1 cellular context compared by ENCODE assay signal in the genomic region with DNA sequence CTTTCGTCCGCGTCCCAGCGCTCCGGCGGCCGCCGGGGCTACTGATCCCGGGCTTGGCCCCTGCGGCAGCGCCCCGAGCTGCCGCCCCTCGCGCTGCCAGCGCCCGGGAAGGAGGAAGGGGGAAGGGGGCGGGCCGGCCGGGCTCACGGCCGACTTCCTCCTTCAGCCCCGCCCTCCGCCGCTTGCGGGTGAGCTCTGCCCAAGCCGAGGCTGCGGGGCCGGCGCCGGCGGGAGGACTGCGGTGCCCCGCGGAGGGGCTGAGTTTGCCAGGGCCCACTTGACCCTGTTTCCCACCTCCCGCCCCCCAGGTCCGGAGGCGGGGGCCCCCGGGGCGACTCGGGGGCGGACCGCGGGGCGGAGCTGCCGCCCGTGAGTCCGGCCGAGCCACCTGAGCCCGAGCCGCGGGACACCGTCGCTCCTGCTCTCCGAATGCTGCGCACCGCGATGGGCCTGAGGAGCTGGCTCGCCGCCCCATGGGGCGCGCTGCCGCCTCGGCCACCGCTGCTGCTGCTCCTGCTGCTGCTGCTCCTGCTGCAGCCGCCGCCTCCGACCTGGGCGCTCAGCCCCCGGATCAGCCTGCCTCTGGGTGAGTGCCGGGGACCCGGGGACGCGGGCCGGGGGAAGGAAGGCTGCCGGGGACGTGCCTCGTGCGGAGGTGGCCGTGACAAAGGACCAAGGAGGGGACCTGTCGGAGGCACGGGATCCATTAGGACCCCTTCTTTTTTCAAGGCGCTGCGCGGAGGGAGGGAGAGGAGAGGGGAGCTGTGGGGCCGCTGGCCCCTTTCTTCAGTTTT.
A peak's percentile ranks its signal among the peaks of the same experiment; 100 is the strongest.
TF ChIP-seq lines count a peak whose summit lies in the region.

A gene with protein sequence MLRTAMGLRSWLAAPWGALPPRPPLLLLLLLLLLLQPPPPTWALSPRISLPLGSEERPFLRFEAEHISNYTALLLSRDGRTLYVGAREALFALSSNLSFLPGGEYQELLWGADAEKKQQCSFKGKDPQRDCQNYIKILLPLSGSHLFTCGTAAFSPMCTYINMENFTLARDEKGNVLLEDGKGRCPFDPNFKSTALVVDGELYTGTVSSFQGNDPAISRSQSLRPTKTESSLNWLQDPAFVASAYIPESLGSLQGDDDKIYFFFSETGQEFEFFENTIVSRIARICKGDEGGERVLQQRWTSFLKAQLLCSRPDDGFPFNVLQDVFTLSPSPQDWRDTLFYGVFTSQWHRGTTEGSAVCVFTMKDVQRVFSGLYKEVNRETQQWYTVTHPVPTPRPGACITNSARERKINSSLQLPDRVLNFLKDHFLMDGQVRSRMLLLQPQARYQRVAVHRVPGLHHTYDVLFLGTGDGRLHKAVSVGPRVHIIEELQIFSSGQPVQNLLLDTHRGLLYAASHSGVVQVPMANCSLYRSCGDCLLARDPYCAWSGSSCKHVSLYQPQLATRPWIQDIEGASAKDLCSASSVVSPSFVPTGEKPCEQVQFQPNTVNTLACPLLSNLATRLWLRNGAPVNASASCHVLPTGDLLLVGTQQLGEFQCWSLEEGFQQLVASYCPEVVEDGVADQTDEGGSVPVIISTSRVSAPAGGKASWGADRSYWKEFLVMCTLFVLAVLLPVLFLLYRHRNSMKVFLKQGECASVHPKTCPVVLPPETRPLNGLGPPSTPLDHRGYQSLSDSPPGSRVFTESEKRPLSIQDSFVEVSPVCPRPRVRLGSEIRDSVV (plus strand): TSS at position 181 of the 794 bp plus-strand sequence. CDS start 249 bp downstream, at position 430.

TF ChIP-seq in K562, 482 proteins besides CTCF, POLR2A, EP300 and RAD21 (continued from another document):
- TF ChIP-seq RBBP5 (IDR thresholded peaks at IDR 0.05; ENCODE audit: borderline replicate concordance, insufficient read depth, low read length, poor library complexity, severe bottlenecking) (peak; percentile 64), TAL1 (IDR thresholded peaks at IDR 0.05) (no peak), SP1 (CRISPR knock-in tag; IDR thresholded peaks at IDR 0.05) (peak; percentile 37; the same call in 1 of the 2 replicates), ZBTB1 (CRISPR knock-in tag; IDR thresholded peaks at IDR 0.05; ENCODE audit: borderline replicate concordance, low read depth) (peak; percentile 9; the same call in 1 of the 2 replicates), PCBP1 (IDR thresholded peaks at IDR 0.05; ENCODE audit: low read depth, low read length, poor library complexity, severe bottlenecking) (peak; percentile 77), HMG20B (CRISPR knock-in tag; IDR thresholded peaks at IDR 0.05) (no peak), ZFX (CRISPR knock-in tag; IDR thresholded peaks at IDR 0.05) (peak; percentile 65), SMARCC2 (IDR thresholded peaks at IDR 0.05; ENCODE audit: low read depth) (no peak), RBFOX2 (IDR thresholded peaks at IDR 0.05; ENCODE audit: low read depth, low read length) (peak; percentile 69), SIN3A (IDR thresholded peaks at IDR 0.05; ENCODE audit: borderline replicate concordance in 2 of 2, control insufficient read depth in 1 of 2, low read depth in 2 of 2, low read length in 2 of 2) (peak in 1 of 2 experiments; percentile 36; a peak in 1 of 4 replicates), PHF8 (IDR thresholded peaks at IDR 0.05; ENCODE audit: borderline replicate concordance, low read length) (peak; percentile 38; the same call in 1 of the 2 replicates), TEAD4 (IDR thresholded peaks at IDR 0.05; ENCODE audit: low read length) (no peak), TEAD4 (CRISPR knock-in tag; IDR thresholded peaks at IDR 0.05; ENCODE audit: borderline replicate concordance) (no peak), SPI1 (IDR thresholded peaks at IDR 0.05; ENCODE audit: borderline replicate concordance, low read depth, low read length) (peak; percentile 65; the same call in 1 of the 2 replicates)
- TF ChIP-seq, protein P1, sequence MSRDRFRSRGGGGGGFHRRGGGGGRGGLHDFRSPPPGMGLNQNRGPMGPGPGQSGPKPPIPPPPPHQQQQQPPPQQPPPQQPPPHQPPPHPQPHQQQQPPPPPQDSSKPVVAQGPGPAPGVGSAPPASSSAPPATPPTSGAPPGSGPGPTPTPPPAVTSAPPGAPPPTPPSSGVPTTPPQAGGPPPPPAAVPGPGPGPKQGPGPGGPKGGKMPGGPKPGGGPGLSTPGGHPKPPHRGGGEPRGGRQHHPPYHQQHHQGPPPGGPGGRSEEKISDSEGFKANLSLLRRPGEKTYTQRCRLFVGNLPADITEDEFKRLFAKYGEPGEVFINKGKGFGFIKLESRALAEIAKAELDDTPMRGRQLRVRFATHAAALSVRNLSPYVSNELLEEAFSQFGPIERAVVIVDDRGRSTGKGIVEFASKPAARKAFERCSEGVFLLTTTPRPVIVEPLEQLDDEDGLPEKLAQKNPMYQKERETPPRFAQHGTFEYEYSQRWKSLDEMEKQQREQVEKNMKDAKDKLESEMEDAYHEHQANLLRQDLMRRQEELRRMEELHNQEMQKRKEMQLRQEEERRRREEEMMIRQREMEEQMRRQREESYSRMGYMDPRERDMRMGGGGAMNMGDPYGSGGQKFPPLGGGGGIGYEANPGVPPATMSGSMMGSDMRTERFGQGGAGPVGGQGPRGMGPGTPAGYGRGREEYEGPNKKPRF (IDR thresholded peaks at IDR 0.05; ENCODE audit: low read depth, low read length), result no peak
- TF ChIP-seq, protein P2, sequence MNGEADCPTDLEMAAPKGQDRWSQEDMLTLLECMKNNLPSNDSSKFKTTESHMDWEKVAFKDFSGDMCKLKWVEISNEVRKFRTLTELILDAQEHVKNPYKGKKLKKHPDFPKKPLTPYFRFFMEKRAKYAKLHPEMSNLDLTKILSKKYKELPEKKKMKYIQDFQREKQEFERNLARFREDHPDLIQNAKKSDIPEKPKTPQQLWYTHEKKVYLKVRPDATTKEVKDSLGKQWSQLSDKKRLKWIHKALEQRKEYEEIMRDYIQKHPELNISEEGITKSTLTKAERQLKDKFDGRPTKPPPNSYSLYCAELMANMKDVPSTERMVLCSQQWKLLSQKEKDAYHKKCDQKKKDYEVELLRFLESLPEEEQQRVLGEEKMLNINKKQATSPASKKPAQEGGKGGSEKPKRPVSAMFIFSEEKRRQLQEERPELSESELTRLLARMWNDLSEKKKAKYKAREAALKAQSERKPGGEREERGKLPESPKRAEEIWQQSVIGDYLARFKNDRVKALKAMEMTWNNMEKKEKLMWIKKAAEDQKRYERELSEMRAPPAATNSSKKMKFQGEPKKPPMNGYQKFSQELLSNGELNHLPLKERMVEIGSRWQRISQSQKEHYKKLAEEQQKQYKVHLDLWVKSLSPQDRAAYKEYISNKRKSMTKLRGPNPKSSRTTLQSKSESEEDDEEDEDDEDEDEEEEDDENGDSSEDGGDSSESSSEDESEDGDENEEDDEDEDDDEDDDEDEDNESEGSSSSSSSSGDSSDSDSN (IDR thresholded peaks at IDR 0.05; ENCODE audit: borderline replicate concordance in 1 of 2, low read depth in 2 of 2, low read length in 2 of 2), result peak; percentile 50 to 76; a peak in 2 of 4 replicates
- TF ChIP-seq, protein P3, sequence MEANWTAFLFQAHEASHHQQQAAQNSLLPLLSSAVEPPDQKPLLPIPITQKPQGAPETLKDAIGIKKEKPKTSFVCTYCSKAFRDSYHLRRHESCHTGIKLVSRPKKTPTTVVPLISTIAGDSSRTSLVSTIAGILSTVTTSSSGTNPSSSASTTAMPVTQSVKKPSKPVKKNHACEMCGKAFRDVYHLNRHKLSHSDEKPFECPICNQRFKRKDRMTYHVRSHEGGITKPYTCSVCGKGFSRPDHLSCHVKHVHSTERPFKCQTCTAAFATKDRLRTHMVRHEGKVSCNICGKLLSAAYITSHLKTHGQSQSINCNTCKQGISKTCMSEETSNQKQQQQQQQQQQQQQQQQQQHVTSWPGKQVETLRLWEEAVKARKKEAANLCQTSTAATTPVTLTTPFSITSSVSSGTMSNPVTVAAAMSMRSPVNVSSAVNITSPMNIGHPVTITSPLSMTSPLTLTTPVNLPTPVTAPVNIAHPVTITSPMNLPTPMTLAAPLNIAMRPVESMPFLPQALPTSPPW (CRISPR knock-in tag; IDR thresholded peaks at IDR 0.05), result peak; percentile 75
TF ChIP-seq in K562: peak in this region for 44.
